Comparison of ENCODE assay signal across 24 cellular contexts in genomic region chr3:32836601-32837000, GRCh38. TPM values are rescaled to one million over a fixed set of nuclear protein-coding genes. Genes with fewer than 3 reads are reported as not detected.
DNase-seq lines count a peak whose midpoint lies in the region; ATAC-seq and TF ChIP-seq lines count a peak whose summit lies in the region.
"Had no signal": no experiment of that assay in that cellular context is flagged by ENCODE, and none has a peak within 500 bp of the region (broad histone marks: within the 10 kb centered on the region; RNA-seq: fewer than 3 reads in every experiment).

No MANE protein-coding gene starts in this region.

- DNase-seq in cardiac muscle cell (ENCODE audit: low read depth in 1 of 2, low spot score in 1 of 2) (no peak), right cardiac atrium (no peak), WTC11 (ENCODE audit: low spot score) (no peak), left lobe of liver (ENCODE audit: low spot score) (no peak), T1000 (lab: John Stamatoyannopoulos, UW) (no peak)
- DNase-seq: AML-193; C1 segment of cervical spinal cord; CD8-positive, alpha-beta memory T cell; IMR-90; MV-4-11; NCI-H1105 treated with DMSO at 0.1 percent for 48 hours; NCI-H2081 treated with DMSO at 0.1 percent for 48 hours; NCI-H446 treated with DMSO at 0.1 percent for 48 hours; NCI-H526 treated with DMSO at 0.1 percent for 48 hours; SHP77 treated with DMSO at 0.1 percent for 48 hours had no signal

- H3K27me3 Mint-ChIP-seq in WTC11 (ENCODE audit: low read depth) = no peaks in the 10 kb centered on the region

- H3K4me3 ChIP-seq in cardiac muscle cell = no peak overlapping the region
- no peak overlapping the region for H3K4me3 ChIP-seq in right cardiac atrium (ENCODE audit: low read length)
- peak overlapping the region; percentile 64 for H3K4me3 ChIP-seq in iPS-20b (ENCODE audit: low read length)
- H3K4me3 ChIP-seq: HAP-1, SK-N-MC had no signal

- POLR2A ChIA-PET in WTC11 (lab: Charles Lee) = interaction anchor here (0.7 to 3.8 kb wide), 7 partner anchors 8 to 56 kb away, joined by 3 to 24 read pairs (median 7); no protein-coding TSS in a partner anchor

- no peaks in the 10 kb centered on the region for H3K9me3 Mint-ChIP-seq in WTC11
- H3K9me3 Mint-ChIP-seq: CD8-positive, alpha-beta memory T cell had no signal

- no peaks in the 10 kb centered on the region for H3K27me3 ChIP-seq in cardiac muscle cell
- no peaks in the 10 kb centered on the region for H3K27me3 ChIP-seq in right cardiac atrium (ENCODE audit: control insufficient read depth, insufficient read depth)
- H3K27me3 ChIP-seq in iPS-20b (ENCODE audit: insufficient read depth, low read length) = no peaks in the 10 kb centered on the region

- H3K36me3 ChIP-seq in cardiac muscle cell = no peaks in the 10 kb centered on the region
- peaks cover 14% of the 10 kb centered on the region; the same call in 1 of the 2 replicates for H3K36me3 ChIP-seq in iPS-20b (ENCODE audit: insufficient read depth, low read depth, low read length)
- H3K36me3 ChIP-seq: HAP-1 had no signal

- peak overlapping the region; percentile 56 for H3K4me3 Mint-ChIP-seq in WTC11
- H3K4me3 Mint-ChIP-seq: CD8-positive, alpha-beta memory T cell had no signal

- H3K9me3 ChIP-seq in cardiac muscle cell (ENCODE audit: low read depth) (no peaks in the 10 kb centered on the region), right cardiac atrium (ENCODE audit: control insufficient read depth, low read length) (no peaks in the 10 kb centered on the region), iPS-20b (ENCODE audit: insufficient read depth, low read depth, low read length) (no peaks in the 10 kb centered on the region)
- H3K9me3 ChIP-seq: HAP-1 had no signal

- TF ChIP-seq CTCF in cardiac muscle cell (IDR thresholded peaks at IDR 0.05; ENCODE audit: low read depth, low read length) (no peak), WTC11 (IDR thresholded peaks at IDR 0.05) (no peak)

- H3K36me3 Mint-ChIP-seq in WTC11 = peaks cover 8% of the 10 kb centered on the region; the same call in 1 of the 2 replicates
- H3K36me3 Mint-ChIP-seq: CD8-positive, alpha-beta memory T cell had no signal

- WGBS in right cardiac atrium = 60% methylated on average over 4 of the region's 4 CpGs

- intact Hi-C loops in right cardiac atrium (cut with DNase I) = no loop called here

- peak overlapping the region; percentile 67; the same call in 1 of the 2 replicates for H3K9ac ChIP-seq in iPS-20b (ENCODE audit: low read depth, low read length)
- H3K9ac ChIP-seq: KMS-11 had no signal

- peak overlapping the region; percentile 7 for H3K27ac ChIP-seq in cardiac muscle cell
- no peak overlapping the region for H3K27ac ChIP-seq in right cardiac atrium (ENCODE audit: low read length)
- no peak overlapping the region for H3K27ac ChIP-seq in iPS-20b (ENCODE audit: low read length)
- H3K27ac ChIP-seq: KMS-11, RWPE1, SK-N-MC had no signal

- no peak for ATAC-seq in right cardiac atrium
- no peak for ATAC-seq in WTC11
- ATAC-seq in left lobe of liver = no peak
- no peak for ATAC-seq in SK-N-SH treated with all-trans-retinoic acid at 6 μM for 48 hours
- no peak for ATAC-seq in GM18868 (IDR thresholded peaks at IDR 0.05; ENCODE audit: unreplicated experiment)

- H3K4me1 Mint-ChIP-seq in WTC11 = peaks cover 93% of the 10 kb centered on the region
- H3K4me1 Mint-ChIP-seq: CD8-positive, alpha-beta memory T cell had no signal

- peak overlapping the region; percentile 98 for H3K27ac Mint-ChIP-seq in WTC11
- H3K27ac Mint-ChIP-seq: CD8-positive, alpha-beta memory T cell had no signal

- H3K4me1 ChIP-seq in cardiac muscle cell (ENCODE audit: low read depth) = peaks cover 57% of the 10 kb centered on the region
- no peaks in the 10 kb centered on the region for H3K4me1 ChIP-seq in right cardiac atrium (ENCODE audit: control insufficient read depth, insufficient read depth, low read length)
- H3K4me1 ChIP-seq in iPS-20b (ENCODE audit: insufficient read depth, low read length) = peaks cover 71% of the 10 kb centered on the region

- CTCF ChIA-PET in WTC11 (lab: Charles Lee) = no interaction called here

TF ChIP-seq in WTC11, 78 proteins besides CTCF, POLR2A, EP300 and RAD21 (continues in another document):
- no peak for TF ChIP-seq ATF3 (CRISPR knock-in tag; conservative IDR thresholded peaks at IDR 0.05)
- TF ChIP-seq GTF2I (CRISPR knock-in tag; conservative IDR thresholded peaks at IDR 0.05) = no peak
- TF ChIP-seq ZNF219 (CRISPR knock-in tag; IDR thresholded peaks at IDR 0.05; ENCODE audit: borderline replicate concordance) = no peak
- no peak for TF ChIP-seq CBFB (CRISPR knock-in tag; IDR thresholded peaks at IDR 0.05; ENCODE audit: low read depth)
- TF ChIP-seq ELF4 (CRISPR knock-in tag; IDR thresholded peaks at IDR 0.05; ENCODE audit: low read depth) = no peak
- no peak for TF ChIP-seq NR1H2 (CRISPR knock-in tag; IDR thresholded peaks at IDR 0.05)
- no peak for TF ChIP-seq ZNF396 (CRISPR knock-in tag; IDR thresholded peaks at IDR 0.05; ENCODE audit: borderline replicate concordance)
- TF ChIP-seq ESRRA (CRISPR knock-in tag; IDR thresholded peaks at IDR 0.05; ENCODE audit: borderline replicate concordance) = no peak
- TF ChIP-seq HMGA2 (CRISPR knock-in tag; IDR thresholded peaks at IDR 0.05) = no peak

TF ChIP-seq in SK-N-SH treated with all-trans-retinoic acid at 6 μM for 48 hours, 23 proteins besides CTCF, POLR2A, EP300 and RAD21:
- no peak for TF ChIP-seq CSDC2 (CRISPR knock-in tag; IDR thresholded peaks at IDR 0.05)
- TF ChIP-seq ZC3H10 (CRISPR knock-in tag; IDR thresholded peaks at IDR 0.05) = no peak
- no peak for TF ChIP-seq GLIS3 (CRISPR knock-in tag; IDR thresholded peaks at IDR 0.05)
- no peak for TF ChIP-seq PPARA (CRISPR knock-in tag; IDR thresholded peaks at IDR 0.05; ENCODE audit: borderline replicate concordance)

RNA-seq across cellular contexts. Expression of gene TRIM71, which starts 18.8 kb away (rescaled TPM):
- total RNA-seq in cardiac muscle cell (13.9 and 21.8 TPM in 2 replicates), right cardiac atrium (not detected), WTC11 (2021) (237 to 274 TPM (median 238 TPM) in 3 replicates), left lobe of liver (0.25 TPM)
- polyA plus RNA-seq in cardiac muscle cell (3.3 and 6.8 TPM in 2 replicates), right cardiac atrium (not detected)
- total RNA-seq: Daoy, IMR-90 had no signal
- polyA plus RNA-seq: AG04450; CD8-positive, alpha-beta memory T cell; IMR-90 had no signal

Comparison
In these comparisons a context has a peak if more than half of its experiments do, and no peak if none do; other contexts are left out.
1. RNA of gene TRIM71, which starts 18.8 kb away (total RNA-seq): 237 to 274 TPM in WTC11 and 13.9 to 21.8 TPM in cardiac muscle cell; 0.25 TPM in left lobe of liver (single experiment) and not detected in right cardiac atrium; every median in the first group is over 10 times any median in the second.